8 cellular contexts compared by ENCODE assay signal in the genomic region with DNA sequence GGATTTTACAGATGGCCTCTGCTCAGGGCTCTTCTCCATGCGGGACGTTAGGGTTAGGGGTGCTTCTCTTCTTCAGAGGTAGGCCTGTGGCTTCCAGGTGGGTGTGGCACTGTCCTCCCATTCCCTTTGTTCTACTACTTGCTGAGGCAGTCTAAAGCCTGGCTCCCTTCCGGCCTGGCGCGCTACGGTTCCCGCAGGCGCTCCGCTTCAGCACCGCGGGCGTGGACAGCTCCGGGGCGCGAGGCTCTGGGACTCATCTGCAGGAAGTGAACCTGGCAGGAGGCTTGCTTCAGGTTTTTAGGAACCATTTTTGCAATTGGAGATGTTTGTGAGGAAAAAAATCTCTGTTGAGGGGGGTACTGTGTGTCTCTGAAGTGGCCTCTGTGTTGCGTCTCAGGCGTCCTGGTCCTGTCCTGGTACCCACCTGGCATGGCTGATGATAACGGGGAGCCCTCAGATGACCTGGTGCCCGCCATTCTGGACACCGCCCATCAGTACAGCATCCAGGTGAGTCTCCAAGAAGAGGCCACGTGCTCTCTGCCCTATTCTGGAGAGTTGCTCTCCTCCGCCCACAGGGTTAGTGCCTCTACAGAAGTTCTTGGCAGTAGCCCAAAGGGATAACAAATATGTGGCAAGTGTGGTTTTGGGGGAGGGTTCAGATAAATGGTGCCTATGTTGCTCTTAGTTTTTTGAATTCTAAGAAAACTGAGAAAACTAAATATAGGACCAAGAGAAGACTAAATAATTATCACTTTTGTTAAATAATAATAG. TPM values are rescaled to one million over a fixed set of nuclear protein-coding genes. Genes with fewer than 3 reads are reported as not detected.
DNase-seq lines count a peak whose midpoint lies in the region; ATAC-seq, FAIRE-seq and TF ChIP-seq lines count a peak whose summit lies in the region.

No MANE protein-coding gene starts in this region.

- intact Hi-C loops in Panc1 (cut with micrococcal nuclease; ENCODE audit: unreplicated experiment), result no loop called here

- no peak overlapping the region for H3K27ac Mint-ChIP-seq in astrocyte (ENCODE audit: unreplicated experiment)
- peak overlapping the region; percentile 79 for H3K27ac Mint-ChIP-seq in stimulated activated memory B cell treated with anti-CD40 and anti-IgM and Interleukin-4, amounts not matched to agents 10 μg/mL and 1 μg/mL and 100 μg/mL, for 72 hours

- CTCF ChIA-PET in Panc1 (lab: Charles Lee), result no interaction called here

- peak overlapping the region; percentile 54 to 60 for H3K4me3 ChIP-seq in Panc1 (ENCODE audit: low read depth in 2 of 2, low read length in 2 of 2)
- no peak overlapping the region for H3K4me3 ChIP-seq in astrocyte (ENCODE audit: insufficient read depth, low read depth, low read length)

- H2AFZ ChIP-seq in astrocyte (ENCODE audit: low read depth, low read length), result no peak overlapping the region

- in situ Hi-C loops in Panc1 (cut with HindIII; ENCODE audit: low pct_unique_long_range_greater_than_20kb, low sequenced_read_pairs), result no loop called here

- H3K4me1 ChIP-seq in Panc1 (ENCODE audit: control insufficient read depth, insufficient read depth, low read length) (0 out of 2 replicates have a peak, but pooled peaks cover 2% of the 10 kb centered on the region), astrocyte (ENCODE audit: insufficient read depth, low read length) (no peaks in the 10 kb centered on the region)

- no TSS peak for BruUV-seq in Panc1 (replicated peaks; lab: Mats Ljungman, UMichigan)

- H3K27me3 ChIP-seq in Panc1 (ENCODE audit: control insufficient read depth, insufficient read depth, low read length) (no peaks in the 10 kb centered on the region), astrocyte (ENCODE audit: insufficient read depth, low read length) (peaks cover 18% of the 10 kb centered on the region)

- no peak overlapping the region for H3K4me2 ChIP-seq in astrocyte (ENCODE audit: low read length)

- no peak for ATAC-seq in Panc1
- ATAC-seq in stimulated activated memory B cell treated with anti-CD40 and anti-IgM and Interleukin-4, amounts not matched to agents 10 μg/mL and 1 μg/mL and 100 μg/mL, for 72 hours, result no peak
- no peak for ATAC-seq in GM18870 (IDR thresholded peaks at IDR 0.05; ENCODE audit: unreplicated experiment)
- ATAC-seq in HG03354 (IDR thresholded peaks at IDR 0.05; ENCODE audit: poor library complexity, severe bottlenecking, unreplicated experiment), result no peak

- H3K36me3 ChIP-seq in Panc1 (ENCODE audit: control insufficient read depth, insufficient read depth, low read length) (no peaks in the 10 kb centered on the region), astrocyte (ENCODE audit: insufficient read depth, low read length) (no peaks in the 10 kb centered on the region)

- peaks cover 9% of the 10 kb centered on the region for H3K36me3 Mint-ChIP-seq in astrocyte (ENCODE audit: low read depth, unreplicated experiment)
- H3K36me3 Mint-ChIP-seq in stimulated activated memory B cell treated with anti-CD40 and anti-IgM and Interleukin-4, amounts not matched to agents 10 μg/mL and 1 μg/mL and 100 μg/mL, for 72 hours, result peaks cover 25% of the 10 kb centered on the region

- H3K27ac ChIP-seq in Panc1 (ENCODE audit: low read length) (no peak overlapping the region), astrocyte (ENCODE audit: low read depth, low read length) (no peak overlapping the region)

- no peaks in the 10 kb centered on the region for H3K79me2 ChIP-seq in astrocyte (ENCODE audit: insufficient read depth, low read length)

- H3K4me1 Mint-ChIP-seq in astrocyte (ENCODE audit: low read depth, unreplicated experiment), result peaks cover 2% of the 10 kb centered on the region
- peaks cover 25% of the 10 kb centered on the region for H3K4me1 Mint-ChIP-seq in stimulated activated memory B cell treated with anti-CD40 and anti-IgM and Interleukin-4, amounts not matched to agents 10 μg/mL and 1 μg/mL and 100 μg/mL, for 72 hours

- no peak overlapping the region for H3K9ac ChIP-seq in astrocyte (ENCODE audit: low read length)

- H3K9me3 Mint-ChIP-seq in astrocyte (ENCODE audit: unreplicated experiment), result no peaks in the 10 kb centered on the region
- H3K9me3 Mint-ChIP-seq in stimulated activated memory B cell treated with anti-CD40 and anti-IgM and Interleukin-4, amounts not matched to agents 10 μg/mL and 1 μg/mL and 100 μg/mL, for 72 hours, result no peaks in the 10 kb centered on the region

- H3K9me3 ChIP-seq in Panc1 (ENCODE audit: control insufficient read depth, insufficient read depth, low read depth, low read length), result no peaks in the 10 kb centered on the region
- no peaks in the 10 kb centered on the region for H3K9me3 ChIP-seq in astrocyte (ENCODE audit: insufficient read depth, low read depth, low read length)

- H4K20me1 ChIP-seq in astrocyte (ENCODE audit: insufficient read depth, low read length), result peaks cover 5% of the 10 kb centered on the region

- TF ChIP-seq CTCF in Panc1 (IDR thresholded peaks at IDR 0.05) (no peak), astrocyte (IDR thresholded peaks at IDR 0.05; ENCODE audit: insufficient read depth, low read depth, low read length) (no peak)

- peak overlapping the region; percentile 57 for H3K4me3 Mint-ChIP-seq in astrocyte (ENCODE audit: unreplicated experiment)
- peak overlapping the region; percentile 80 for H3K4me3 Mint-ChIP-seq in stimulated activated memory B cell treated with anti-CD40 and anti-IgM and Interleukin-4, amounts not matched to agents 10 μg/mL and 1 μg/mL and 100 μg/mL, for 72 hours

- POLR2A ChIA-PET in Panc1 (lab: Charles Lee), result no interaction called here

- DNase-seq in DMS53 (lab: John Stamatoyannopoulos, UW), result peak; percentile 50
- DNase-seq in DMS53 treated with DMSO at 0.1 percent for 48 hours (lab: John Stamatoyannopoulos, UW; ENCODE audit: unreplicated experiment), result no peak
- DNase-seq in Panc1 (ENCODE audit: low read depth, low spot score), result no peak
- peak; percentile 27 for DNase-seq in astrocyte (ENCODE audit: low read depth)
- DNase-seq in iris pigment epithelial cell (ENCODE audit: low read depth), result peak; percentile 45

- H3K27me3 Mint-ChIP-seq in astrocyte (ENCODE audit: low read depth, unreplicated experiment), result peaks cover 45% of the 10 kb centered on the region
- peaks cover 14% of the 10 kb centered on the region for H3K27me3 Mint-ChIP-seq in stimulated activated memory B cell treated with anti-CD40 and anti-IgM and Interleukin-4, amounts not matched to agents 10 μg/mL and 1 μg/mL and 100 μg/mL, for 72 hours

- FAIRE-seq in astrocyte (lab: Jason Lieb, UNC), result no peak

RNA-seq across cellular contexts. Expression of a gene that starts 1.9 kb away (rescaled TPM):
- total RNA-seq in Panc1 (2021; ENCODE audit: unreplicated experiment), result 29.7 TPM
- polyA plus RNA-seq in Panc1 (2012; ENCODE audit: insufficient read length), result 33.5 TPM
- total RNA-seq in astrocyte, result 0.67 and 1.4 TPM in 2 replicates

RNA-seq across cellular contexts. Expression of a gene that starts 12.1 kb away (rescaled TPM):
- total RNA-seq in Panc1 (2021; ENCODE audit: unreplicated experiment) (77.2 TPM), astrocyte (69.6 and 70.0 TPM in 2 replicates)
- 104 TPM for polyA plus RNA-seq in Panc1 (2012; ENCODE audit: insufficient read length)

RNA-seq across cellular contexts. Expression of a gene that starts 12.5 kb away (rescaled TPM):
- 24.0 TPM for total RNA-seq in Panc1 (2021; ENCODE audit: unreplicated experiment)
- polyA plus RNA-seq in Panc1 (2012; ENCODE audit: insufficient read length), result 22.5 TPM
- 25.9 and 28.1 TPM in 2 replicates for total RNA-seq in astrocyte

RNA-seq across cellular contexts. Expression of a gene that starts 30.6 kb away (rescaled TPM):
- total RNA-seq in Panc1 (2021; ENCODE audit: unreplicated experiment) (2.8 TPM), astrocyte (0.31 TPM in 1 of 2 replicates, not detected in the other)
- 2.3 TPM for polyA plus RNA-seq in Panc1 (2012; ENCODE audit: insufficient read length)

Comparison
In these comparisons a context has a peak if more than half of its experiments do, and no peak if none do; other contexts are left out.
1. DNase-seq: peak in DMS53 (single experiment), astrocyte (single experiment) and iris pigment epithelial cell (single experiment); none in DMS53 treated with DMSO at 0.1 percent for 48 hours (single experiment) and Panc1 (single experiment).
2. RNA of a gene that starts 1.9 kb away (total RNA-seq): 29.7 TPM in Panc1 (single experiment); 0.67 to 1.4 TPM in astrocyte; every median in the first group is over 10 times any median in the second.